ENCODE assay signal across 1 cellular context in genomic region chr14:105192866-105193731, GRCh38.
TF ChIP-seq lines count a peak whose summit lies in the region.

No MANE protein-coding gene starts in this region.

TF ChIP-seq in K562, 482 proteins besides CTCF, POLR2A, EP300 and RAD21:
- TF ChIP-seq, protein P1, sequence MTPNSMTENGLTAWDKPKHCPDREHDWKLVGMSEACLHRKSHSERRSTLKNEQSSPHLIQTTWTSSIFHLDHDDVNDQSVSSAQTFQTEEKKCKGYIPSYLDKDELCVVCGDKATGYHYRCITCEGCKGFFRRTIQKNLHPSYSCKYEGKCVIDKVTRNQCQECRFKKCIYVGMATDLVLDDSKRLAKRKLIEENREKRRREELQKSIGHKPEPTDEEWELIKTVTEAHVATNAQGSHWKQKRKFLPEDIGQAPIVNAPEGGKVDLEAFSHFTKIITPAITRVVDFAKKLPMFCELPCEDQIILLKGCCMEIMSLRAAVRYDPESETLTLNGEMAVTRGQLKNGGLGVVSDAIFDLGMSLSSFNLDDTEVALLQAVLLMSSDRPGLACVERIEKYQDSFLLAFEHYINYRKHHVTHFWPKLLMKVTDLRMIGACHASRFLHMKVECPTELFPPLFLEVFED (CRISPR knock-in tag; conservative IDR thresholded peaks at IDR 0.05): no peak
- TF ChIP-seq TAF15 (IDR thresholded peaks at IDR 0.05; ENCODE audit: low read depth, low read length): no peak
- TF ChIP-seq ZFP36 (IDR thresholded peaks at IDR 0.05; ENCODE audit: low read depth, low read length, partially characterized antibody): peak; percentile 77
- no peak for TF ChIP-seq YBX1 (IDR thresholded peaks at IDR 0.05)
- TF ChIP-seq LARP7 (IDR thresholded peaks at IDR 0.05): no peak
- no peak for TF ChIP-seq ERF (CRISPR knock-in tag; IDR thresholded peaks at IDR 0.05)
- 0 out of 2 replicates have a peak, but pooled peaks have one; percentile 5 for TF ChIP-seq EGR1 (conservative IDR thresholded peaks at IDR 0.05)
- TF ChIP-seq ZSCAN29 (IDR thresholded peaks at IDR 0.05): no peak
- no peak for TF ChIP-seq POLR3G (IDR thresholded peaks at IDR 0.05; ENCODE audit: extremely low read depth, insufficient read length, insufficient replicate concordance)
- TF ChIP-seq DDX20 (tag; IDR thresholded peaks at IDR 0.05; ENCODE audit: low read depth): no peak
- TF ChIP-seq GABPB1 (CRISPR knock-in tag; IDR thresholded peaks at IDR 0.05): no peak
- TF ChIP-seq ARNT (IDR thresholded peaks at IDR 0.05): no peak
- no peak for TF ChIP-seq REST (CRISPR knock-in tag; IDR thresholded peaks at IDR 0.05; ENCODE audit: low read depth)
- TF ChIP-seq TEAD4 (IDR thresholded peaks at IDR 0.05; ENCODE audit: low read length): no peak
- TF ChIP-seq TEAD4 (CRISPR knock-in tag; IDR thresholded peaks at IDR 0.05; ENCODE audit: borderline replicate concordance): no peak
- TF ChIP-seq, protein P2, sequence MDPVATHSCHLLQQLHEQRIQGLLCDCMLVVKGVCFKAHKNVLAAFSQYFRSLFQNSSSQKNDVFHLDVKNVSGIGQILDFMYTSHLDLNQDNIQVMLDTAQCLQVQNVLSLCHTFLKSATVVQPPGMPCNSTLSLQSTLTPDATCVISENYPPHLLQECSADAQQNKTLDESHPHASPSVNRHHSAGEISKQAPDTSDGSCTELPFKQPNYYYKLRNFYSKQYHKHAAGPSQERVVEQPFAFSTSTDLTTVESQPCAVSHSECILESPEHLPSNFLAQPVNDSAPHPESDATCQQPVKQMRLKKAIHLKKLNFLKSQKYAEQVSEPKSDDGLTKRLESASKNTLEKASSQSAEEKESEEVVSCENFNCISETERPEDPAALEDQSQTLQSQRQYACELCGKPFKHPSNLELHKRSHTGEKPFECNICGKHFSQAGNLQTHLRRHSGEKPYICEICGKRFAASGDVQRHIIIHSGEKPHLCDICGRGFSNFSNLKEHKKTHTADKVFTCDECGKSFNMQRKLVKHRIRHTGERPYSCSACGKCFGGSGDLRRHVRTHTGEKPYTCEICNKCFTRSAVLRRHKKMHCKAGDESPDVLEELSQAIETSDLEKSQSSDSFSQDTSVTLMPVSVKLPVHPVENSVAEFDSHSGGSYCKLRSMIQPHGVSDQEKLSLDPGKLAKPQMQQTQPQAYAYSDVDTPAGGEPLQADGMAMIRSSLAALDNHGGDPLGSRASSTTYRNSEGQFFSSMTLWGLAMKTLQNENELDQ (CRISPR knock-in tag; IDR thresholded peaks at IDR 0.05; ENCODE audit: borderline replicate concordance): no peak
